ENCODE assay signal across 6 cellular contexts in the genomic region with DNA sequence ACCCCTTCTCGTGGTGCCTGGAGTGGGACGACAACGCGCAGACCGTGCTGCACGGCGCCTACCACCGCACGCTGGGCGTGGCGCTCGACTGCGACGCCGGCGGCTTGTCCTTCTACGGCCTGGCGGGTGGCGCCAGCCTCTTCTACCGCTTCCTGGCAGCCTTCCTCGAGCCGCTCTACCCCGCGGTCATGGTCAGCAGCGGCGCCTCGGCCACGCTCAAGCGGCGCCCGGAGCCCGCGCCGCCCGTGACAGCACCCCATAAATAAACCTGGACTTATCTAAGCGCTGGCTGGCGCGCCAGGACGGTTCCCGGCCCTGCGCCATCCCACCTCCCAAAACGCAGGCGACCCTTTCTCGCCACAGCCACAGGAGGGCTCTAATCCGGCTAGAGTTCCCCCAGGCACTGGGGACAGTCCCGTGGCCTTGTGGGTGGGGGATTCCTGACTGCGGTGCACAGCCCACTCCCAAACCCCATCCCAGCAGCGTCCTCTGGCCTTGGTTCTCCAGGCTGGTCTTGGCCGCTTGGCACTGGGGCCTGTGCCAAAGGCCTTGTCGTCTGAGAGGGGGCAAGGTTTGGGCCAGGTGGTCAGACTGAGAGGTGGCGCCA. TPM values are rescaled to one million over a fixed set of nuclear protein-coding genes. Genes with fewer than 3 reads are reported as not detected.
A peak's percentile ranks its signal among the peaks of the same experiment; 100 is the strongest.
DNase-seq lines count a peak whose midpoint lies in the region; ATAC-seq and TF ChIP-seq lines count a peak whose summit lies in the region.

No MANE protein-coding gene starts in this region.

- peaks cover 3% of the 10 kb centered on the region for H3K36me3 Mint-ChIP-seq in central memory CD8-positive, alpha-beta T cell (ENCODE audit: insufficient read depth)

- H3K27ac Mint-ChIP-seq in central memory CD8-positive, alpha-beta T cell (ENCODE audit: low read depth): no peak overlapping the region

- DNase-seq in NOMO-1 treated with dmso at 0.1 percent for 144 hours (lab: John Stamatoyannopoulos, UW; ENCODE audit: unreplicated experiment): peak; percentile 57
- peak in 1 of 2 donors; percentile 18 for DNase-seq in central memory CD8-positive, alpha-beta T cell (ENCODE audit: low spot score in 2 of 2)
- no peak for DNase-seq in omental fat pad (ENCODE audit: low spot score)

- peak; percentile 93 for ATAC-seq in central memory CD8-positive, alpha-beta T cell (replicated peaks; ENCODE audit: extremely low read depth, poor library complexity, severe bottlenecking)
- ATAC-seq in omental fat pad (ENCODE audit: low FRiP score): peak; percentile 40
- no peak for ATAC-seq in HG03095 (IDR thresholded peaks at IDR 0.05; ENCODE audit: unreplicated experiment)
- ATAC-seq in GM21529 (IDR thresholded peaks at IDR 0.05; ENCODE audit: unreplicated experiment): no peak

- no peaks in the 10 kb centered on the region for H3K9me3 Mint-ChIP-seq in central memory CD8-positive, alpha-beta T cell

- H3K27me3 Mint-ChIP-seq in central memory CD8-positive, alpha-beta T cell: no peaks in the 10 kb centered on the region

- peaks cover 2% of the 10 kb centered on the region for H3K4me1 Mint-ChIP-seq in central memory CD8-positive, alpha-beta T cell

- TF ChIP-seq CTCF in omental fat pad (IDR thresholded peaks at IDR 0.05): no peak

- peak overlapping the region; percentile 73 for H3K4me3 Mint-ChIP-seq in central memory CD8-positive, alpha-beta T cell

- TF ChIP-seq POLR2A in GM10847 (IDR thresholded peaks at IDR 0.05; ENCODE audit: extremely low read depth, insufficient read length): peak; percentile 39

RNA-seq across cellular contexts. Expression of a gene that starts 10.2 kb away (rescaled TPM):
- 10 to 100 TPM; 12.0 to 22.7 (median 16.4) TPM for total RNA-seq in omental fat pad

RNA-seq across cellular contexts. Expression of a gene that starts 30.6 kb away (rescaled TPM):
- total RNA-seq in omental fat pad: 10 to 100 TPM; 23.6 to 46.1 (median 34.6) TPM

RNA-seq across cellular contexts. Expression of a gene that starts 30.8 kb away (rescaled TPM):
- 100 to 1,000 TPM; 159 to 394 (median 233) TPM for total RNA-seq in omental fat pad

RNA-seq across cellular contexts. Expression of a gene that starts 32.2 kb away (rescaled TPM):
- total RNA-seq in omental fat pad: 1 to 10 TPM; 3.1 to 7.7 (median 4.9) TPM

RNA-seq across cellular contexts. Expression of a gene that starts 53.9 kb away (rescaled TPM):
- total RNA-seq in omental fat pad: 100 to 1,000 TPM in 1 of 4 donors, 10 to 100 TPM in 3; 56.0 to 101 (median 68.6) TPM

Comparison
In these comparisons a context has a peak if more than half of its experiments do, and no peak if none do; other contexts are left out.
1. ATAC-seq: peak in central memory CD8-positive, alpha-beta T cell (single experiment) and omental fat pad (single experiment); none in HG03095 (single experiment) and GM21529 (single experiment).